2 cellular contexts compared by ENCODE assay signal in genomic region chr18:35811896-35812295, GRCh38.
TF ChIP-seq lines count a peak whose summit lies in the region.

No MANE protein-coding gene starts in this region.

TF ChIP-seq in GM12878, 131 proteins besides CTCF, POLR2A, EP300 and RAD21 (continues in another document):
- TF ChIP-seq, protein P1, sequence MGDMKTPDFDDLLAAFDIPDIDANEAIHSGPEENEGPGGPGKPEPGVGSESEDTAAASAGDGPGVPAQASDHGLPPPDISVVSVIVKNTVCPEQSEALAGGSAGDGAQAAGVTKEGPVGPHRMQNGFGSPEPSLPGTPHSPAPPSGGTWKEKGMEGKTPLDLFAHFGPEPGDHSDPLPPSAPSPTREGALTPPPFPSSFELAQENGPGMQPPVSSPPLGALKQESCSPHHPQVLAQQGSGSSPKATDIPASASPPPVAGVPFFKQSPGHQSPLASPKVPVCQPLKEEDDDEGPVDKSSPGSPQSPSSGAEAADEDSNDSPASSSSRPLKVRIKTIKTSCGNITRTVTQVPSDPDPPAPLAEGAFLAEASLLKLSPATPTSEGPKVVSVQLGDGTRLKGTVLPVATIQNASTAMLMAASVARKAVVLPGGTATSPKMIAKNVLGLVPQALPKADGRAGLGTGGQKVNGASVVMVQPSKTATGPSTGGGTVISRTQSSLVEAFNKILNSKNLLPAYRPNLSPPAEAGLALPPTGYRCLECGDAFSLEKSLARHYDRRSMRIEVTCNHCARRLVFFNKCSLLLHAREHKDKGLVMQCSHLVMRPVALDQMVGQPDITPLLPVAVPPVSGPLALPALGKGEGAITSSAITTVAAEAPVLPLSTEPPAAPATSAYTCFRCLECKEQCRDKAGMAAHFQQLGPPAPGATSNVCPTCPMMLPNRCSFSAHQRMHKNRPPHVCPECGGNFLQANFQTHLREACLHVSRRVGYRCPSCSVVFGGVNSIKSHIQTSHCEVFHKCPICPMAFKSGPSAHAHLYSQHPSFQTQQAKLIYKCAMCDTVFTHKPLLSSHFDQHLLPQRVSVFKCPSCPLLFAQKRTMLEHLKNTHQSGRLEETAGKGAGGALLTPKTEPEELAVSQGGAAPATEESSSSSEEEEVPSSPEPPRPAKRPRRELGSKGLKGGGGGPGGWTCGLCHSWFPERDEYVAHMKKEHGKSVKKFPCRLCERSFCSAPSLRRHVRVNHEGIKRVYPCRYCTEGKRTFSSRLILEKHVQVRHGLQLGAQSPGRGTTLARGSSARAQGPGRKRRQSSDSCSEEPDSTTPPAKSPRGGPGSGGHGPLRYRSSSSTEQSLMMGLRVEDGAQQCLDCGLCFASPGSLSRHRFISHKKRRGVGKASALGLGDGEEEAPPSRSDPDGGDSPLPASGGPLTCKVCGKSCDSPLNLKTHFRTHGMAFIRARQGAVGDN (IDR thresholded peaks at IDR 0.05), result no peak
- TF ChIP-seq, protein P2, sequence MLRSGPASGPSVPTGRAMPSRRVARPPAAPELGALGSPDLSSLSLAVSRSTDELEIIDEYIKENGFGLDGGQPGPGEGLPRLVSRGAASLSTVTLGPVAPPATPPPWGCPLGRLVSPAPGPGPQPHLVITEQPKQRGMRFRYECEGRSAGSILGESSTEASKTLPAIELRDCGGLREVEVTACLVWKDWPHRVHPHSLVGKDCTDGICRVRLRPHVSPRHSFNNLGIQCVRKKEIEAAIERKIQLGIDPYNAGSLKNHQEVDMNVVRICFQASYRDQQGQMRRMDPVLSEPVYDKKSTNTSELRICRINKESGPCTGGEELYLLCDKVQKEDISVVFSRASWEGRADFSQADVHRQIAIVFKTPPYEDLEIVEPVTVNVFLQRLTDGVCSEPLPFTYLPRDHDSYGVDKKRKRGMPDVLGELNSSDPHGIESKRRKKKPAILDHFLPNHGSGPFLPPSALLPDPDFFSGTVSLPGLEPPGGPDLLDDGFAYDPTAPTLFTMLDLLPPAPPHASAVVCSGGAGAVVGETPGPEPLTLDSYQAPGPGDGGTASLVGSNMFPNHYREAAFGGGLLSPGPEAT (IDR thresholded peaks at IDR 0.05; ENCODE audit: low read depth), result peak; percentile 70
- no peak for TF ChIP-seq SMAD5 (IDR thresholded peaks at IDR 0.05; ENCODE audit: low read depth)
- TF ChIP-seq SMARCA5 (IDR thresholded peaks at IDR 0.05), result no peak
- TF ChIP-seq, protein P3, sequence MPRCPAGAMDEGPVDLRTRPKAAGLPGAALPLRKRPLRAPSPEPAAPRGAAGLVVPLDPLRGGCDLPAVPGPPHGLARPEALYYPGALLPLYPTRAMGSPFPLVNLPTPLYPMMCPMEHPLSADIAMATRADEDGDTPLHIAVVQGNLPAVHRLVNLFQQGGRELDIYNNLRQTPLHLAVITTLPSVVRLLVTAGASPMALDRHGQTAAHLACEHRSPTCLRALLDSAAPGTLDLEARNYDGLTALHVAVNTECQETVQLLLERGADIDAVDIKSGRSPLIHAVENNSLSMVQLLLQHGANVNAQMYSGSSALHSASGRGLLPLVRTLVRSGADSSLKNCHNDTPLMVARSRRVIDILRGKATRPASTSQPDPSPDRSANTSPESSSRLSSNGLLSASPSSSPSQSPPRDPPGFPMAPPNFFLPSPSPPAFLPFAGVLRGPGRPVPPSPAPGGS (IDR thresholded peaks at IDR 0.05; ENCODE audit: borderline replicate concordance, insufficient read depth, low read depth, low read length, poor library complexity, severe bottlenecking), result peak; percentile 42
- no peak for TF ChIP-seq SUPT20H (IDR thresholded peaks at IDR 0.05; ENCODE audit: borderline replicate concordance, control insufficient read depth, low read depth, low read length)
- TF ChIP-seq SREBF2 (IDR thresholded peaks at IDR 0.05; ENCODE audit: low read length), result no peak
- peak; percentile 84 to 86; a peak in 3 of 4 replicates for TF ChIP-seq IKZF2 (IDR thresholded peaks at IDR 0.05)
- TF ChIP-seq ZNF384 (IDR thresholded peaks at IDR 0.05; ENCODE audit: borderline replicate concordance, low read depth, low read length), result no peak
- no peak for TF ChIP-seq LARP7 (IDR thresholded peaks at IDR 0.05)
- no peak for TF ChIP-seq CBX5 (IDR thresholded peaks at IDR 0.05; ENCODE audit: low read depth)
- peak; percentile 62; the same call in 1 of the 2 replicates for TF ChIP-seq BMI1 (IDR thresholded peaks at IDR 0.05; ENCODE audit: borderline replicate concordance)
- TF ChIP-seq MTA2 (IDR thresholded peaks at IDR 0.05; ENCODE audit: low read depth), result peak; percentile 79; the same call in 1 of the 2 replicates
- TF ChIP-seq SPI1 (IDR thresholded peaks at IDR 0.05; ENCODE audit: borderline replicate concordance, insufficient read depth, low read depth, low read length), result no peak
- TF ChIP-seq KAT2A (conservative IDR thresholded peaks at IDR 0.05; ENCODE audit: control insufficient read depth, low read depth, low read length), result no peak
- no peak for TF ChIP-seq RCOR1 (conservative IDR thresholded peaks at IDR 0.05; ENCODE audit: low read depth, low read length)
- TF ChIP-seq, protein P4, sequence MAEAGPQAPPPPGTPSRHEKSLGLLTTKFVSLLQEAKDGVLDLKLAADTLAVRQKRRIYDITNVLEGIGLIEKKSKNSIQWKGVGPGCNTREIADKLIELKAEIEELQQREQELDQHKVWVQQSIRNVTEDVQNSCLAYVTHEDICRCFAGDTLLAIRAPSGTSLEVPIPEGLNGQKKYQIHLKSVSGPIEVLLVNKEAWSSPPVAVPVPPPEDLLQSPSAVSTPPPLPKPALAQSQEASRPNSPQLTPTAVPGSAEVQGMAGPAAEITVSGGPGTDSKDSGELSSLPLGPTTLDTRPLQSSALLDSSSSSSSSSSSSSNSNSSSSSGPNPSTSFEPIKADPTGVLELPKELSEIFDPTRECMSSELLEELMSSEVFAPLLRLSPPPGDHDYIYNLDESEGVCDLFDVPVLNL (IDR thresholded peaks at IDR 0.05; ENCODE audit: low read depth, low read length), result no peak
- TF ChIP-seq, protein P5, sequence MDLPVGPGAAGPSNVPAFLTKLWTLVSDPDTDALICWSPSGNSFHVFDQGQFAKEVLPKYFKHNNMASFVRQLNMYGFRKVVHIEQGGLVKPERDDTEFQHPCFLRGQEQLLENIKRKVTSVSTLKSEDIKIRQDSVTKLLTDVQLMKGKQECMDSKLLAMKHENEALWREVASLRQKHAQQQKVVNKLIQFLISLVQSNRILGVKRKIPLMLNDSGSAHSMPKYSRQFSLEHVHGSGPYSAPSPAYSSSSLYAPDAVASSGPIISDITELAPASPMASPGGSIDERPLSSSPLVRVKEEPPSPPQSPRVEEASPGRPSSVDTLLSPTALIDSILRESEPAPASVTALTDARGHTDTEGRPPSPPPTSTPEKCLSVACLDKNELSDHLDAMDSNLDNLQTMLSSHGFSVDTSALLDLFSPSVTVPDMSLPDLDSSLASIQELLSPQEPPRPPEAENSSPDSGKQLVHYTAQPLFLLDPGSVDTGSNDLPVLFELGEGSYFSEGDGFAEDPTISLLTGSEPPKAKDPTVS (IDR thresholded peaks at IDR 0.05; ENCODE audit: low read depth, low read length), result no peak
- TF ChIP-seq PAX5 (IDR thresholded peaks at IDR 0.05; ENCODE audit: borderline replicate concordance, low read depth, low read length), result no peak
- TF ChIP-seq CHD1 (IDR thresholded peaks at IDR 0.05; ENCODE audit: low read depth, low read length), result no peak

TF ChIP-seq in SK-N-SH treated with all-trans-retinoic acid at 6 μM for 48 hours, 23 proteins besides CTCF, POLR2A, EP300 and RAD21 (continued from another document):
- TF ChIP-seq CREB5 (CRISPR knock-in tag; IDR thresholded peaks at IDR 0.05; ENCODE audit: low read depth) (no peak), ZNF8 (CRISPR knock-in tag; IDR thresholded peaks at IDR 0.05) (no peak), TCF4 (CRISPR knock-in tag; IDR thresholded peaks at IDR 0.05; ENCODE audit: borderline replicate concordance) (no peak), ZFP30 (CRISPR knock-in tag; IDR thresholded peaks at IDR 0.05) (no peak), OSR1 (CRISPR knock-in tag; IDR thresholded peaks at IDR 0.05) (no peak), PATZ1 (CRISPR knock-in tag; IDR thresholded peaks at IDR 0.05; ENCODE audit: borderline replicate concordance) (no peak), TOX (CRISPR knock-in tag; IDR thresholded peaks at IDR 0.05; ENCODE audit: borderline replicate concordance) (no peak)
- TF ChIP-seq, protein P6, sequence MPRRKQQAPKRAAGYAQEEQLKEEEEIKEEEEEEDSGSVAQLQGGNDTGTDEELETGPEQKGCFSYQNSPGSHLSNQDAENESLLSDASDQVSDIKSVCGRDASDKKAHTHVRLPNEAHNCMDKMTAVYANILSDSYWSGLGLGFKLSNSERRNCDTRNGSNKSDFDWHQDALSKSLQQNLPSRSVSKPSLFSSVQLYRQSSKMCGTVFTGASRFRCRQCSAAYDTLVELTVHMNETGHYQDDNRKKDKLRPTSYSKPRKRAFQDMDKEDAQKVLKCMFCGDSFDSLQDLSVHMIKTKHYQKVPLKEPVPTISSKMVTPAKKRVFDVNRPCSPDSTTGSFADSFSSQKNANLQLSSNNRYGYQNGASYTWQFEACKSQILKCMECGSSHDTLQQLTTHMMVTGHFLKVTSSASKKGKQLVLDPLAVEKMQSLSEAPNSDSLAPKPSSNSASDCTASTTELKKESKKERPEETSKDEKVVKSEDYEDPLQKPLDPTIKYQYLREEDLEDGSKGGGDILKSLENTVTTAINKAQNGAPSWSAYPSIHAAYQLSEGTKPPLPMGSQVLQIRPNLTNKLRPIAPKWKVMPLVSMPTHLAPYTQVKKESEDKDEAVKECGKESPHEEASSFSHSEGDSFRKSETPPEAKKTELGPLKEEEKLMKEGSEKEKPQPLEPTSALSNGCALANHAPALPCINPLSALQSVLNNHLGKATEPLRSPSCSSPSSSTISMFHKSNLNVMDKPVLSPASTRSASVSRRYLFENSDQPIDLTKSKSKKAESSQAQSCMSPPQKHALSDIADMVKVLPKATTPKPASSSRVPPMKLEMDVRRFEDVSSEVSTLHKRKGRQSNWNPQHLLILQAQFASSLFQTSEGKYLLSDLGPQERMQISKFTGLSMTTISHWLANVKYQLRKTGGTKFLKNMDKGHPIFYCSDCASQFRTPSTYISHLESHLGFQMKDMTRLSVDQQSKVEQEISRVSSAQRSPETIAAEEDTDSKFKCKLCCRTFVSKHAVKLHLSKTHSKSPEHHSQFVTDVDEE (CRISPR knock-in tag; IDR thresholded peaks at IDR 0.05), result no peak
